Comparison of ENCODE assay signal across 2 cellular contexts in the genomic region with DNA sequence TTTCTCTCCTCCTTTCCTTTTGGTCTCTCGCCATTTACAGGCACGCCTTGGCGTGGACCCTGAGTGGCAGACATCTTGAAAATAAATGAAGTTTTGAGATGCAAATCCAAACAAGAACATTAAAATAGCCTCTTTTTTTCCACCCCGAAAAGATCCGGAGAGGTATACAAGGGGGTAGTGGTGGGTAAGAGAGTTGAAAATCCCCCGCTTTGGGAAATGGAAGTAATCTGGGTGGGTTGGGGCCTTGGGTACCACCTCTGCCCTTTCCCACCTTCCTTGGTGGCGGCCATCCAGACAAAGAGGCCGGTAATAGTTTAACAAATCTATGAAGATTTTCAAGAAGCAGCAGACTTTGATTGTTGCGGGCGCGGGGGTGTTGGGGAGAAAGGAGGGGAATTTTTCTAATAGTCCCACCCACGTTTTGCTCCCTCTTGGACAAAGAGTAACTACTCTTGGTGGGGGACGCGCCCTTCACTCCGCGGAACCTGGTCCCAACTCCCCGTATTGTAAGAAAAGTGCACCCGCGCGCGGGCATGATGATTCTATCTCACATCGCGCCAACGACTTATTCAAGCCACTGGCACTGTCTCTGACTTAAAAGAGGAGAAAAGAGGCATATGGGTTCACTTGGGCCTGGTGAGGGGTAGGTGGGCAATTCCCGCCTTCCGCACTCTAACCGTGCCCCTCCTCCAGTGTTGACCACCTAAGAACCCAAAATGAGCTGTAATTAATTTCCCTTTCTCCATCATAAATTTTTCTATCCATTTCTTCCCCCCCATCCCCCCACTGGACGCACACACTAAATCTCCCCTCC.
TF ChIP-seq lines count a peak whose summit lies in the region.

No MANE protein-coding gene starts in this region.

TF ChIP-seq in HCT116, 20 proteins besides CTCF, POLR2A, EP300 and RAD21:
- TF ChIP-seq FOSL1 (IDR thresholded peaks at IDR 0.05; ENCODE audit: low read depth) (no peak), SRF (IDR thresholded peaks at IDR 0.05; ENCODE audit: low read depth) (no peak), EZH2phosphoT487 (IDR thresholded peaks at IDR 0.05; ENCODE audit: borderline replicate concordance) (no peak), ZNF274 (IDR thresholded peaks at IDR 0.05; ENCODE audit: low read depth, low read length) (no peak), SP1 (IDR thresholded peaks at IDR 0.05; ENCODE audit: low read depth) (no peak), JUND (IDR thresholded peaks at IDR 0.05) (no peak), ZFX (IDR thresholded peaks at IDR 0.05) (no peak), CEBPB (IDR thresholded peaks at IDR 0.05; ENCODE audit: low read depth) (no peak)
- TF ChIP-seq, protein P1, sequence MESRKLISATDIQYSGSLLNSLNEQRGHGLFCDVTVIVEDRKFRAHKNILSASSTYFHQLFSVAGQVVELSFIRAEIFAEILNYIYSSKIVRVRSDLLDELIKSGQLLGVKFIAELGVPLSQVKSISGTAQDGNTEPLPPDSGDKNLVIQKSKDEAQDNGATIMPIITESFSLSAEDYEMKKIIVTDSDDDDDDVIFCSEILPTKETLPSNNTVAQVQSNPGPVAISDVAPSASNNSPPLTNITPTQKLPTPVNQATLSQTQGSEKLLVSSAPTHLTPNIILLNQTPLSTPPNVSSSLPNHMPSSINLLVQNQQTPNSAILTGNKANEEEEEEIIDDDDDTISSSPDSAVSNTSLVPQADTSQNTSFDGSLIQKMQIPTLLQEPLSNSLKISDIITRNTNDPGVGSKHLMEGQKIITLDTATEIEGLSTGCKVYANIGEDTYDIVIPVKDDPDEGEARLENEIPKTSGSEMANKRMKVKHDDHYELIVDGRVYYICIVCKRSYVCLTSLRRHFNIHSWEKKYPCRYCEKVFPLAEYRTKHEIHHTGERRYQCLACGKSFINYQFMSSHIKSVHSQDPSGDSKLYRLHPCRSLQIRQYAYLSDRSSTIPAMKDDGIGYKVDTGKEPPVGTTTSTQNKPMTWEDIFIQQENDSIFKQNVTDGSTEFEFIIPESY (IDR thresholded peaks at IDR 0.05; ENCODE audit: extremely low read depth, insufficient replicate concordance, low read length) = no peak
- TF ChIP-seq, protein P2, sequence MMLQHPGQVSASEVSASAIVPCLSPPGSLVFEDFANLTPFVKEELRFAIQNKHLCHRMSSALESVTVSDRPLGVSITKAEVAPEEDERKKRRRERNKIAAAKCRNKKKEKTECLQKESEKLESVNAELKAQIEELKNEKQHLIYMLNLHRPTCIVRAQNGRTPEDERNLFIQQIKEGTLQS (IDR thresholded peaks at IDR 0.05) = no peak
- TF ChIP-seq, protein P3, sequence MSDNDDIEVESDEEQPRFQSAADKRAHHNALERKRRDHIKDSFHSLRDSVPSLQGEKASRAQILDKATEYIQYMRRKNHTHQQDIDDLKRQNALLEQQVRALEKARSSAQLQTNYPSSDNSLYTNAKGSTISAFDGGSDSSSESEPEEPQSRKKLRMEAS (IDR thresholded peaks at IDR 0.05) = no peak

TF ChIP-seq in GM12891, 5 proteins besides CTCF, POLR2A, EP300 and RAD21:
- TF ChIP-seq POLR2AphosphoS5 (IDR thresholded peaks at IDR 0.05; ENCODE audit: low read depth, low read length) (no peak), PAX5 (IDR thresholded peaks at IDR 0.05; ENCODE audit: insufficient read depth, low read length, severe bottlenecking) (no peak), POU2F2 (IDR thresholded peaks at IDR 0.05; ENCODE audit: low read depth, low read length) (no peak), TAF1 (IDR thresholded peaks at IDR 0.05; ENCODE audit: low read depth, low read length) (no peak), SPI1 (IDR thresholded peaks at IDR 0.05; ENCODE audit: low read depth, low read length) (no peak)
